In the genomic region with DNA sequence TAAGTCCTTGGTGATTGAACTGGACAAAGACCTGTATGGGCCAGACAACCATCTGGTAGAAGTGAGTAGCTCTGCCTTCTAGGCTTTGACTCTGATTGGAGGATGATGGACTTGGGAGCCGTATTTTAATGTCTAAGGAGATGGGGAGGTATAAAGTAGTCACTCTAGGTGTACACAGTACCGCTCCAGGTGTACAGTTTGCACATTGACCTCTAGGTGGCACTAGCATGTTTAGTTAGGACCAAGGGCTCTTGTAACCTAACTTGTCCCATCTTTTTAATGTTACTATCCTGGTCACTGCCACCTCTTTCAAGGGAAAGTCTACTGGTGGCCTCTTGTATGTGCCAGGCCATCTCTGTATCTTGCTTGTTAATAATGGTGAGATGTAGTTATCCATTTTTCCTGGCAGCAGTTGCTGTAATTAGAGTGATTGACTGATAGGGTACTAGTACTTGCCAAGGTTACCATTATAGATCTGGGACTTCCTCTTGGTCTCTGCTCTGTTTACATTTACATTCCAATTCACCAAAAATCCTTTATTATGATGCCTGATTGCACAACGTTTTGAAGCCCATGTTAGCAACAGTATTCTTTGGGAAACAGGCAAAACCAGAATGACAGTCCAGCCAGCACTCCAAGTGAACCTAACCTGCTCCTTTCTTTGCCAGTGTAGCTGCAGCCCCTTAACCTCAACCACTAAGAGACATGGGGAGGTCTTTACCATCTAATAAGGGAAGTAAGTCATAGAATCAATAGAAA, we compare ENCODE assay signal across 9 cellular contexts. TPM values are rescaled to one million over a fixed set of nuclear protein-coding genes. Genes with fewer than 3 reads are reported as not detected.
DNase-seq lines count a peak whose midpoint lies in the region; ATAC-seq and TF ChIP-seq lines count a peak whose summit lies in the region.
"Had no signal": no experiment of that assay in that cellular context is flagged by ENCODE, and none has a peak within 500 bp of the region (broad histone marks: within the 10 kb centered on the region; RNA-seq: fewer than 3 reads in every experiment).

No MANE protein-coding gene starts in this region.

- DNase-seq in activated CD8-positive, alpha-beta memory T cell treated with anti-CD3 and anti-CD28 coated beads for 24 hours: peak; percentile 70
- no peak for DNase-seq in activated CD8-positive, alpha-beta memory T cell treated with anti-CD3 and anti-CD28 coated beads, Interleukin-2, amount 50 U/mL, for 48 hours
- DNase-seq in NAMALWA (ENCODE audit: low spot score) (peak; percentile 81), T-helper 1 cell (peak in 4 of 5 donors; percentile 15 to 67 (median 40)), T47D (ENCODE audit: low read depth in 1 of 2, low spot score in 1 of 2) (peak; percentile 68 to 88), left lung (no peak)
- peak; percentile 41 to 58 for DNase-seq in stimulated activated naive CD8-positive, alpha-beta T cell treated with anti-CD3 and anti-CD28 coated beads, Interleukin-15, amount 100 ng/mL, for 72 hours

- H3K36me3 ChIP-seq in left lung: peaks cover 8 to 67% of the 10 kb centered on the region in 2 donors

- H3K4me3 ChIP-seq in left lung: no peak overlapping the region

- peaks cover 38% of the 10 kb centered on the region for H3K4me1 Mint-ChIP-seq in stimulated activated naive CD8-positive, alpha-beta T cell treated with anti-CD3 and anti-CD28 coated beads, Interleukin-15, amount 100 ng/mL, for 72 hours

- ATAC-seq in left lung: peak; percentile 40
- ATAC-seq in stimulated activated naive CD8-positive, alpha-beta T cell treated with anti-CD3 and anti-CD28 coated beads, Interleukin-15, amount 100 ng/mL, for 72 hours: peak; percentile 57
- ATAC-seq in HG02763 (IDR thresholded peaks at IDR 0.05; ENCODE audit: unreplicated experiment): no peak

- peaks cover 0 to 22% of the 10 kb centered on the region in 2 donors for H3K4me1 ChIP-seq in left lung

- intact Hi-C loops in left lung (cut with DNase I): no loop called here

- in situ Hi-C loops in T47D (cut with HindIII; ENCODE audit: low pct_unique_long_range_greater_than_20kb, low sequenced_read_pairs): no loop called here

- H3K9me3 Mint-ChIP-seq in stimulated activated naive CD8-positive, alpha-beta T cell treated with anti-CD3 and anti-CD28 coated beads, Interleukin-15, amount 100 ng/mL, for 72 hours: no peaks in the 10 kb centered on the region
- H3K9me3 Mint-ChIP-seq: dendritic cell treated with granulocyte-macrophage colony-stimulating factor and Interleukin-4, amounts not matched to agents 40 ng/mL and 50 ng/mL, for 4 days had no signal

- no peaks in the 10 kb centered on the region for H3K9me3 ChIP-seq in left lung

- no peaks in the 10 kb centered on the region for H3K27me3 ChIP-seq in left lung

- no peak overlapping the region for H3K27ac ChIP-seq in left lung

- H3K27me3 Mint-ChIP-seq in stimulated activated naive CD8-positive, alpha-beta T cell treated with anti-CD3 and anti-CD28 coated beads, Interleukin-15, amount 100 ng/mL, for 72 hours: no peaks in the 10 kb centered on the region
- H3K27me3 Mint-ChIP-seq: dendritic cell treated with granulocyte-macrophage colony-stimulating factor and Interleukin-4, amounts not matched to agents 40 ng/mL and 50 ng/mL, for 4 days had no signal

- peak overlapping the region in 1 of 2 donors; percentile 20 for H3K4me3 Mint-ChIP-seq in stimulated activated naive CD8-positive, alpha-beta T cell treated with anti-CD3 and anti-CD28 coated beads, Interleukin-15, amount 100 ng/mL, for 72 hours
- H3K4me3 Mint-ChIP-seq: dendritic cell treated with granulocyte-macrophage colony-stimulating factor and Interleukin-4, amounts not matched to agents 40 ng/mL and 50 ng/mL, for 4 days had no signal

- TF ChIP-seq CTCF in left lung (IDR thresholded peaks at IDR 0.05): peak; percentile 79

- peak overlapping the region in 1 of 2 donors; percentile 4 for H3K27ac Mint-ChIP-seq in stimulated activated naive CD8-positive, alpha-beta T cell treated with anti-CD3 and anti-CD28 coated beads, Interleukin-15, amount 100 ng/mL, for 72 hours
- H3K27ac Mint-ChIP-seq: dendritic cell treated with granulocyte-macrophage colony-stimulating factor and Interleukin-4, amounts not matched to agents 40 ng/mL and 50 ng/mL, for 4 days had no signal

RNA-seq across cellular contexts. Expression of a gene that starts 3.6 kb away (rescaled TPM):
- 10 to 100 TPM; 33.1 to 42.0 TPM for total RNA-seq in left lung

RNA-seq across cellular contexts. Expression of a gene that starts 15.1 kb away (rescaled TPM):
- total RNA-seq in left lung: 1 to 10 TPM; 6.8 to 8.5 TPM

RNA-seq across cellular contexts. Expression of a gene that starts 23.3 kb away (rescaled TPM):
- total RNA-seq in left lung: 10 to 100 TPM; 46.8 to 77.6 TPM

RNA-seq across cellular contexts. Expression of a gene that starts 31.4 kb away (rescaled TPM):
- 1 to 10 TPM; 2.1 to 2.9 TPM for total RNA-seq in left lung

Comparison
In these comparisons a context has a peak if more than half of its experiments do, and no peak if none do; other contexts are left out.
1. DNase-seq: peak in activated CD8-positive, alpha-beta memory T cell treated with anti-CD3 and anti-CD28 coated beads for 24 hours (single experiment), NAMALWA (single experiment), T-helper 1 cell (4 of 5), T47D (2 of 2) and stimulated activated naive CD8-positive, alpha-beta T cell treated with anti-CD3 and anti-CD28 coated beads, Interleukin-15, amount 100 ng/mL, for 72 hours (2 of 2); none in activated CD8-positive, alpha-beta memory T cell treated with anti-CD3 and anti-CD28 coated beads, Interleukin-2, amount 50 U/mL, for 48 hours (single experiment) and left lung (0 of 2).